In the genomic region with DNA sequence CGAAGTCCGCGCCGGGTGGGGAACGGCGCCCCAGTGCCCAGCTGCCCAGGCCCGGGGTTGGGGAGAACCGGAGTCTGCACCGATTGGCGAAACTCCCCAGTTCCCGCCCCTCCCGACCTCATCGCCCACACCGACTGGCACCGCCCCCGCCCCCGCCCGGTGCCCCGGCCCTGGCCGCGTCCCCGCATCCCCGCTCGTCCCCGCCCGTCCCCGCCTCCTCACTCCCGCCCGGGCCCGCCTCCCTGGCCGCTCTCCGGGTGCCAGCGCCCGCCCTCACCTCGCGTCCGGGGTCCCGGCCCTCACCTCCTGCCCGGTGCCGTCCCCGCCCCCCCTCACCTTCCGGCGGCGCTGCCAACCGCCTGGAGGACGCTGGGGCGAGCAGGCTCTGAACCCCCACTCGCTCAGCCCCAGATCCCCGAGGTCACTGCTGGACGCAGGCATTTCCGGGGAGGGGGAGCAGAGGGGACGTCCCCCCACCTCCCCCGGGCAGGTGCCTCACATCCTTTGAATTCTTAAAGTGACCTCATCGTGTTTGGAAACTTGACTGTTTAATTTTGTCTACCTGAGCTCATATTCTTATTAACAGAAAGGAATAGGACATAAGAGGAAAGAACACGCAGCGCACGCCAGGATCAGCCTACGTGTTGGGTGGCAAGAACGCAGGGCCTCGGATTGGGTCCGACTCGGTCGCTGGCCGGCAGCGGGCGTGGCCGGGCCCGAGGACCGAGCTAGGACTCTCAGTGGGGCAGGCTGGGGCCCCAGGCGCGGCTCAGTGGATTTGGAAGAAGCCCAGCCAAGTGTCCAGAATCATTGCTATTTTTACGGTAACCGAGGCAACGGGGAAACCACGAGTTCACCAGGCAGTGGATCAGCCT, we compare ENCODE assay signal across 8 cellular contexts. TPM values are rescaled to one million over a fixed set of nuclear protein-coding genes. Genes with fewer than 3 reads are reported as not detected.
DNase-seq lines count a peak whose midpoint lies in the region; ATAC-seq and TF ChIP-seq lines count a peak whose summit lies in the region.

A gene with protein sequence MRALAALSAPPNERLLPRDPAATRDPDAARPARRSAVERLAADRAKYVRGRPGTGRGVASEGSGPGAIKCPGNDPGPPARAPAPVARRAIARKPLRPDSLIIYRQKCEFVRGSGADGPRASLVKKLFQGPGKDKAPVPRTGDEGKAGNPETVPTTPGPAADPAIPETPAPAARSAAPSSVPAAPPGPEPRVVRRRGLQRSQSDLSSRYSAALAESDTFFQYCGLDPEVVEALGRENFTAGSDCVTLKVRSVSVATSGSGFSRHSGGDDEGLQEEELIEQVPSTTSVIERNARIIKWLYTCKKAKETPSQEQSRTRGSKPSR (minus strand): TSS at position 35 of the 875 bp plus-strand sequence. CDS start 120 bp downstream, outside the sequence.

- no peak for ATAC-seq in GM21528 (IDR thresholded peaks at IDR 0.05; ENCODE audit: low FRiP score, unreplicated experiment)
- ATAC-seq in HG03139 (IDR thresholded peaks at IDR 0.05; ENCODE audit: unreplicated experiment): no peak

- CTCF ChIA-PET in RWPE1 (lab: Yijun Ruan, JAX): interaction anchor here (0.5 to 2.5 kb wide), 3 partner anchors 35 to 120 kb away, joined by 3 to 9 read pairs (median 8); no protein-coding TSS in a partner anchor

- no peaks in the 10 kb centered on the region for H3K27me3 ChIP-seq in ascending aorta

- H3K9me3 ChIP-seq in ascending aorta (no peaks in the 10 kb centered on the region), iPS-18c (ENCODE audit: control insufficient read depth, insufficient read depth, low read length) (peaks cover 2% of the 10 kb centered on the region)

- H3K4me1 ChIP-seq in ascending aorta: peaks cover 3 to 8% of the 10 kb centered on the region in 2 donors

- intact Hi-C loops in ascending aorta (cut with DNase I): loop anchor here (1.0 kb wide), 1 partner anchor 218 kb away; a partner anchor contains a TSS

- POLR2A ChIA-PET in RWPE1 (lab: Yijun Ruan, JAX; ENCODE audit: low non-redundant PET): no interaction called here

- peak within 1 kb of the TSS; percentile 82 to 97 for H3K4me3 ChIP-seq in ascending aorta
- peak within 1 kb of the TSS; percentile 78 for H3K4me3 ChIP-seq in iPS-18c (ENCODE audit: insufficient read depth, low read depth, low read length)
- peak within 1 kb of the TSS; percentile 24 for H3K4me3 ChIP-seq in skeletal muscle cell (ENCODE audit: low read depth, low read length)

- H3K27ac ChIP-seq in RWPE1: peak within 1 kb of the TSS; percentile 96
- peak within 1 kb of the TSS; percentile 86 to 91 for H3K27ac ChIP-seq in ascending aorta

- DNase-seq in DMS53 treated with DMSO at 0.1 percent for 48 hours (lab: John Stamatoyannopoulos, UW; ENCODE audit: unreplicated experiment) (peak; percentile 25), RWPE1 (ENCODE audit: low spot score) (peak; percentile 78), ascending aorta (ENCODE audit: low spot score in 2 of 2) (peak; percentile 23 to 89), skeletal muscle cell (ENCODE audit: low read depth) (no peak), NAMALWA (ENCODE audit: low spot score) (no peak)

- H3K36me3 ChIP-seq in ascending aorta: no peaks in the 10 kb centered on the region

- TF ChIP-seq CTCF in RWPE1 (conservative IDR thresholded peaks at IDR 0.05; ENCODE audit: low read depth): no peak
- TF ChIP-seq CTCF in ascending aorta (IDR thresholded peaks at IDR 0.05): no peak

RNA-seq across cellular contexts. Expression of the gene that starts here (rescaled TPM):
- 0.43 TPM for total RNA-seq in ascending aorta

Comparison
In these comparisons a context has a peak if more than half of its experiments do, and no peak if none do; other contexts are left out.
1. Peak in DNase-seq, H3K4me3 ChIP-seq and H3K27ac ChIP-seq in ascending aorta; RNA of the gene not detected or under 1 TPM.
2. DNase-seq: peak in DMS53 treated with DMSO at 0.1 percent for 48 hours (single experiment) and RWPE1 (single experiment); none in skeletal muscle cell (single experiment) and NAMALWA (single experiment).
3. H3K4me3 ChIP-seq: peak in every context shown above with its lines; median percentile 90 in ascending aorta; 78 in iPS-18c; 24 in skeletal muscle cell.